ENCODE assay signal across 12 cellular contexts in genomic region chr20:58075565-58075964, GRCh38.
"Had no signal": no experiment of that assay in that cellular context is flagged by ENCODE, and none has a peak within 500 bp of the region (broad histone marks: within the 10 kb centered on the region; RNA-seq: fewer than 3 reads in every experiment).

No MANE protein-coding gene starts in this region.

- ATAC-seq: stimulated activated memory B cell treated with anti-CD40 and anti-IgM and Interleukin-4, amounts not matched to agents 10 μg/mL and 1 μg/mL and 100 μg/mL, for 72 hours had no signal

- H3K4me1 ChIP-seq: adrenal gland, thyroid gland had no signal

- H3K27ac ChIP-seq: adrenal gland, cardiac muscle cell, thyroid gland had no signal

- H3K27me3 ChIP-seq: adrenal gland, cardiac muscle cell, thyroid gland had no signal

- H3K4me1 Mint-ChIP-seq: stimulated activated memory B cell treated with anti-CD40 and anti-IgM and Interleukin-4, amounts not matched to agents 10 μg/mL and 1 μg/mL and 100 μg/mL, for 72 hours had no signal

- H3K27ac Mint-ChIP-seq: activated CD4-positive, alpha-beta T cell treated with anti-CD3 and anti-CD28 coated beads, Interleukin-2, amount 10 ng/mL, durations not matched to agents 7 days and 5 days; activated naive CD4-positive, alpha-beta T cell treated with anti-CD3 and anti-CD28 coated beads, Interleukin-2, amount 50 U/mL, for 24 hours; activated T-cell treated with anti-CD3 and anti-CD28 coated beads, Interleukin-2, amount 50 U/mL, for 24 hours; stimulated activated memory B cell treated with anti-CD40 and anti-IgM and Interleukin-4, amounts not matched to agents 10 μg/mL and 1 μg/mL and 100 μg/mL, for 72 hours; T-helper 2 cell treated with Interferon-gamma antibody and Interleukin-4, amounts not matched to agents 5 μg/mL and 100 μg/mL, for 36 hours had no signal

- H3K36me3 ChIP-seq: adrenal gland, cardiac muscle cell, thyroid gland had no signal

- H3K4me3 Mint-ChIP-seq: activated CD4-positive, alpha-beta T cell treated with anti-CD3 and anti-CD28 coated beads, Interleukin-2, amount 10 ng/mL, durations not matched to agents 7 days and 5 days; activated naive CD4-positive, alpha-beta T cell treated with anti-CD3 and anti-CD28 coated beads, Interleukin-2, amount 50 U/mL, for 24 hours; activated T-cell treated with anti-CD3 and anti-CD28 coated beads, Interleukin-2, amount 50 U/mL, for 24 hours; neural crest cell; stimulated activated memory B cell treated with anti-CD40 and anti-IgM and Interleukin-4, amounts not matched to agents 10 μg/mL and 1 μg/mL and 100 μg/mL, for 72 hours; T-helper 2 cell treated with Interferon-gamma antibody and Interleukin-4, amounts not matched to agents 5 μg/mL and 100 μg/mL, for 36 hours had no signal

- DNase-seq: activated CD4-positive, alpha-beta T cell treated with anti-CD3 and anti-CD28 coated beads, Interleukin-2, amount 10 ng/mL, durations not matched to agents 7 days and 5 days; activated CD4-positive, CD25-positive, alpha-beta regulatory T cell; activated T-cell treated with anti-CD3 and anti-CD28 coated beads, Interleukin-2, amount 50 U/mL, for 24 hours; foreskin melanocyte; kidney glomerular epithelial cell; thyroid gland had no signal

- H3K9me3 Mint-ChIP-seq: activated CD4-positive, alpha-beta T cell treated with anti-CD3 and anti-CD28 coated beads, Interleukin-2, amount 10 ng/mL, durations not matched to agents 7 days and 5 days; activated naive CD4-positive, alpha-beta T cell treated with anti-CD3 and anti-CD28 coated beads, Interleukin-2, amount 50 U/mL, for 24 hours; activated T-cell treated with anti-CD3 and anti-CD28 coated beads, Interleukin-2, amount 50 U/mL, for 24 hours; neural crest cell; stimulated activated memory B cell treated with anti-CD40 and anti-IgM and Interleukin-4, amounts not matched to agents 10 μg/mL and 1 μg/mL and 100 μg/mL, for 72 hours; T-helper 2 cell treated with Interferon-gamma antibody and Interleukin-4, amounts not matched to agents 5 μg/mL and 100 μg/mL, for 36 hours had no signal

- H3K36me3 Mint-ChIP-seq: stimulated activated memory B cell treated with anti-CD40 and anti-IgM and Interleukin-4, amounts not matched to agents 10 μg/mL and 1 μg/mL and 100 μg/mL, for 72 hours had no signal

- H3K4me3 ChIP-seq: adrenal gland, cardiac muscle cell, thyroid gland had no signal

- H3K9me3 ChIP-seq: adrenal gland, thyroid gland had no signal
